In the genomic region with DNA sequence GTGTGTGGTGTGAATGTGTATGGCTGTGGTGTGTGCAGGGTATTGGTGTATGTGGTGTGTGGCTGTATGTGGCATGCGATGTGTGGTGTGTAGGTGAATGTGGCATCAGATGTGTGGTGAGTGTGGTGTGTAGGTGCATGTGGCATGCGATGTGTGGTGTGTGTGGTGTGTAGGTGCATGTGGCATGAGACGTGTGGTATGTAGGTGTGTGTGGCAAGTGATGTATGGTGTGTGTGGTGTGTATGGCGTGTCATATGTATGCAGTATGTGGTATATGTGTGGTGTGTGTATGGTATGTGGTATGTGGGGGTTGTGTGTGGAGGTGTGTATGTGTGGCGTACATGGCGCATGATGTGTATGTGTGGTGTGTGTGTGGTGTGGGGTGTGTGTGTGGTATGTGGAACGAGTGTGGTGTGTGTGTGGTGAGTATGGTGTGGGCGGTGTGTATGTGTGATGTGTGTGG, we compare ENCODE assay signal across 1 cellular context.
TF ChIP-seq lines count a peak whose summit lies in the region.

No MANE protein-coding gene starts in this region.

TF ChIP-seq in HEK293, 187 proteins besides CTCF, POLR2A, EP300 and RAD21 (continued from another document and continues in another):
- TF ChIP-seq ZNF510 (tag by site-specific recombination; IDR thresholded peaks at IDR 0.05; ENCODE audit: insufficient replicate concordance) = no peak
- TF ChIP-seq ZSCAN30 (tag by site-specific recombination; IDR thresholded peaks at IDR 0.05) = no peak
- no peak for TF ChIP-seq ZNF837 (tag by site-specific recombination; IDR thresholded peaks at IDR 0.05)
- TF ChIP-seq, protein P1, sequence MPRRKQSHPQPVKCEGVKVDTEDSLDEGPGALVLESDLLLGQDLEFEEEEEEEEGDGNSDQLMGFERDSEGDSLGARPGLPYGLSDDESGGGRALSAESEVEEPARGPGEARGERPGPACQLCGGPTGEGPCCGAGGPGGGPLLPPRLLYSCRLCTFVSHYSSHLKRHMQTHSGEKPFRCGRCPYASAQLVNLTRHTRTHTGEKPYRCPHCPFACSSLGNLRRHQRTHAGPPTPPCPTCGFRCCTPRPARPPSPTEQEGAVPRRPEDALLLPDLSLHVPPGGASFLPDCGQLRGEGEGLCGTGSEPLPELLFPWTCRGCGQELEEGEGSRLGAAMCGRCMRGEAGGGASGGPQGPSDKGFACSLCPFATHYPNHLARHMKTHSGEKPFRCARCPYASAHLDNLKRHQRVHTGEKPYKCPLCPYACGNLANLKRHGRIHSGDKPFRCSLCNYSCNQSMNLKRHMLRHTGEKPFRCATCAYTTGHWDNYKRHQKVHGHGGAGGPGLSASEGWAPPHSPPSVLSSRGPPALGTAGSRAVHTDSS (tag by site-specific recombination; IDR thresholded peaks at IDR 0.05) = no peak
- TF ChIP-seq ZNF561 (tag by site-specific recombination; IDR thresholded peaks at IDR 0.05; ENCODE audit: borderline replicate concordance) = no peak
- TF ChIP-seq ZSCAN16 (tag by site-specific recombination; IDR thresholded peaks at IDR 0.05) = no peak
- TF ChIP-seq GLIS1 (tag by site-specific recombination; IDR thresholded peaks at IDR 0.05) = no peak
- no peak for TF ChIP-seq WT1 (tag by site-specific recombination; IDR thresholded peaks at IDR 0.05)
- TF ChIP-seq, protein P2, sequence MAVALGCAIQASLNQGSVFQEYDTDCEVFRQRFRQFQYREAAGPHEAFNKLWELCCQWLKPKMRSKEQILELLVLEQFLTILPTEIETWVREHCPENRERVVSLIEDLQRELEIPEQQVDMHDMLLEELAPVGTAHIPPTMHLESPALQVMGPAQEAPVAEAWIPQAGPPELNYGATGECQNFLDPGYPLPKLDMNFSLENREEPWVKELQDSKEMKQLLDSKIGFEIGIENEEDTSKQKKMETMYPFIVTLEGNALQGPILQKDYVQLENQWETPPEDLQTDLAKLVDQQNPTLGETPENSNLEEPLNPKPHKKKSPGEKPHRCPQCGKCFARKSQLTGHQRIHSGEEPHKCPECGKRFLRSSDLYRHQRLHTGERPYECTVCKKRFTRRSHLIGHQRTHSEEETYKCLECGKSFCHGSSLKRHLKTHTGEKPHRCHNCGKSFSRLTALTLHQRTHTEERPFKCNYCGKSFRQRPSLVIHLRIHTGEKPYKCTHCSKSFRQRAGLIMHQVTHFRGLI (tag by site-specific recombination; IDR thresholded peaks at IDR 0.05) = no peak
- TF ChIP-seq ZFP41 (tag by site-specific recombination; IDR thresholded peaks at IDR 0.05; ENCODE audit: borderline replicate concordance) = no peak
- TF ChIP-seq ZSCAN23 (tag by site-specific recombination; IDR thresholded peaks at IDR 0.05) = no peak
- TF ChIP-seq ZNF133 (tag by site-specific recombination; IDR thresholded peaks at IDR 0.05) = peak; percentile 26; the same call in 1 of the 2 replicates
- peak; percentile 32; the same call in 1 of the 2 replicates for TF ChIP-seq ZNF169 (tag by site-specific recombination; IDR thresholded peaks at IDR 0.05)
- TF ChIP-seq ZNF202 (tag by site-specific recombination; IDR thresholded peaks at IDR 0.05; ENCODE audit: borderline replicate concordance) = 0 out of 2 replicates have a peak, but pooled peaks have one; percentile 37
- TF ChIP-seq ZFP69B (tag by site-specific recombination; IDR thresholded peaks at IDR 0.05) = no peak
- TF ChIP-seq, protein P3, sequence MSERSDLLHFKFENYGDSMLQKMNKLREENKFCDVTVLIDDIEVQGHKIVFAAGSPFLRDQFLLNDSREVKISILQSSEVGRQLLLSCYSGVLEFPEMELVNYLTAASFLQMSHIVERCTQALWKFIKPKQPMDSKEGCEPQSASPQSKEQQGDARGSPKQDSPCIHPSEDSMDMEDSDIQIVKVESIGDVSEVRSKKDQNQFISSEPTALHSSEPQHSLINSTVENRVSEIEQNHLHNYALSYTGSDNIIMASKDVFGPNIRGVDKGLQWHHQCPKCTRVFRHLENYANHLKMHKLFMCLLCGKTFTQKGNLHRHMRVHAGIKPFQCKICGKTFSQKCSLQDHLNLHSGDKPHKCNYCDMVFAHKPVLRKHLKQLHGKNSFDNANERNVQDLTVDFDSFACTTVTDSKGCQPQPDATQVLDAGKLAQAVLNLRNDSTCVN (tag by site-specific recombination; optimal IDR thresholded peaks at IDR 0.05) = peak; percentile 18
- TF ChIP-seq ZNF785 (tag by site-specific recombination; IDR thresholded peaks at IDR 0.05) = peak; percentile 93
- peak; percentile 51; the same call in 1 of the 2 replicates for TF ChIP-seq ZNF157 (tag by site-specific recombination; IDR thresholded peaks at IDR 0.05)
- no peak; the same call in 1 of the 2 replicates for TF ChIP-seq ZNF16 (tag by site-specific recombination; IDR thresholded peaks at IDR 0.05; ENCODE audit: low read depth)
- TF ChIP-seq, protein P4, sequence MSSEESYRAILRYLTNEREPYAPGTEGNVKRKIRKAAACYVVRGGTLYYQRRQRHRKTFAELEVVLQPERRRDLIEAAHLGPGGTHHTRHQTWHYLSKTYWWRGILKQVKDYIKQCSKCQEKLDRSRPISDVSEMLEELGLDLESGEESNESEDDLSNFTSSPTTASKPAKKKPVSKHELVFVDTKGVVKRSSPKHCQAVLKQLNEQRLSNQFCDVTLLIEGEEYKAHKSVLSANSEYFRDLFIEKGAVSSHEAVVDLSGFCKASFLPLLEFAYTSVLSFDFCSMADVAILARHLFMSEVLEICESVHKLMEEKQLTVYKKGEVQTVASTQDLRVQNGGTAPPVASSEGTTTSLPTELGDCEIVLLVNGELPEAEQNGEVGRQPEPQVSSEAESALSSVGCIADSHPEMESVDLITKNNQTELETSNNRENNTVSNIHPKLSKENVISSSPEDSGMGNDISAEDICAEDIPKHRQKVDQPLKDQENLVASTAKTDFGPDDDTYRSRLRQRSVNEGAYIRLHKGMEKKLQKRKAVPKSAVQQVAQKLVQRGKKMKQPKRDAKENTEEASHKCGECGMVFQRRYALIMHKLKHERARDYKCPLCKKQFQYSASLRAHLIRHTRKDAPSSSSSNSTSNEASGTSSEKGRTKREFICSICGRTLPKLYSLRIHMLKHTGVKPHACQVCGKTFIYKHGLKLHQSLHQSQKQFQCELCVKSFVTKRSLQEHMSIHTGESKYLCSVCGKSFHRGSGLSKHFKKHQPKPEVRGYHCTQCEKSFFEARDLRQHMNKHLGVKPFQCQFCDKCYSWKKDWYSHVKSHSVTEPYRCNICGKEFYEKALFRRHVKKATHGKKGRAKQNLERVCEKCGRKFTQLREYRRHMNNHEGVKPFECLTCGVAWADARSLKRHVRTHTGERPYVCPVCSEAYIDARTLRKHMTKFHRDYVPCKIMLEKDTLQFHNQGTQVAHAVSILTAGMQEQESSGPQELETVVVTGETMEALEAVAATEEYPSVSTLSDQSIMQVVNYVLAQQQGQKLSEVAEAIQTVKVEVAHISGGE (tag by site-specific recombination; conservative IDR thresholded peaks at IDR 0.05; ENCODE audit: low read depth) = no peak
- TF ChIP-seq ZNF670 (tag by site-specific recombination; IDR thresholded peaks at IDR 0.05; ENCODE audit: low read depth) = 0 out of 2 replicates have a peak, but pooled peaks have one; percentile 89
- 0 out of 2 replicates have a peak, but pooled peaks have one; percentile 10 for TF ChIP-seq ZIC2 (tag by site-specific recombination; IDR thresholded peaks at IDR 0.05)
- TF ChIP-seq ZNF350 (tag by site-specific recombination; IDR thresholded peaks at IDR 0.05) = no peak
- TF ChIP-seq ZNF221 (tag by site-specific recombination; IDR thresholded peaks at IDR 0.05; ENCODE audit: borderline replicate concordance) = no peak
- TF ChIP-seq, protein P5, sequence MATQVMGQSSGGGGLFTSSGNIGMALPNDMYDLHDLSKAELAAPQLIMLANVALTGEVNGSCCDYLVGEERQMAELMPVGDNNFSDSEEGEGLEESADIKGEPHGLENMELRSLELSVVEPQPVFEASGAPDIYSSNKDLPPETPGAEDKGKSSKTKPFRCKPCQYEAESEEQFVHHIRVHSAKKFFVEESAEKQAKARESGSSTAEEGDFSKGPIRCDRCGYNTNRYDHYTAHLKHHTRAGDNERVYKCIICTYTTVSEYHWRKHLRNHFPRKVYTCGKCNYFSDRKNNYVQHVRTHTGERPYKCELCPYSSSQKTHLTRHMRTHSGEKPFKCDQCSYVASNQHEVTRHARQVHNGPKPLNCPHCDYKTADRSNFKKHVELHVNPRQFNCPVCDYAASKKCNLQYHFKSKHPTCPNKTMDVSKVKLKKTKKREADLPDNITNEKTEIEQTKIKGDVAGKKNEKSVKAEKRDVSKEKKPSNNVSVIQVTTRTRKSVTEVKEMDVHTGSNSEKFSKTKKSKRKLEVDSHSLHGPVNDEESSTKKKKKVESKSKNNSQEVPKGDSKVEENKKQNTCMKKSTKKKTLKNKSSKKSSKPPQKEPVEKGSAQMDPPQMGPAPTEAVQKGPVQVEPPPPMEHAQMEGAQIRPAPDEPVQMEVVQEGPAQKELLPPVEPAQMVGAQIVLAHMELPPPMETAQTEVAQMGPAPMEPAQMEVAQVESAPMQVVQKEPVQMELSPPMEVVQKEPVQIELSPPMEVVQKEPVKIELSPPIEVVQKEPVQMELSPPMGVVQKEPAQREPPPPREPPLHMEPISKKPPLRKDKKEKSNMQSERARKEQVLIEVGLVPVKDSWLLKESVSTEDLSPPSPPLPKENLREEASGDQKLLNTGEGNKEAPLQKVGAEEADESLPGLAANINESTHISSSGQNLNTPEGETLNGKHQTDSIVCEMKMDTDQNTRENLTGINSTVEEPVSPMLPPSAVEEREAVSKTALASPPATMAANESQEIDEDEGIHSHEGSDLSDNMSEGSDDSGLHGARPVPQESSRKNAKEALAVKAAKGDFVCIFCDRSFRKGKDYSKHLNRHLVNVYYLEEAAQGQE (tag by site-specific recombination; IDR thresholded peaks at IDR 0.05) = no peak
- TF ChIP-seq ZFP37 (tag by site-specific recombination; IDR thresholded peaks at IDR 0.05) = no peak
- no peak for TF ChIP-seq GLI2 (tag by site-specific recombination; IDR thresholded peaks at IDR 0.05; ENCODE audit: borderline replicate concordance, low read depth)
- TF ChIP-seq, protein P6, sequence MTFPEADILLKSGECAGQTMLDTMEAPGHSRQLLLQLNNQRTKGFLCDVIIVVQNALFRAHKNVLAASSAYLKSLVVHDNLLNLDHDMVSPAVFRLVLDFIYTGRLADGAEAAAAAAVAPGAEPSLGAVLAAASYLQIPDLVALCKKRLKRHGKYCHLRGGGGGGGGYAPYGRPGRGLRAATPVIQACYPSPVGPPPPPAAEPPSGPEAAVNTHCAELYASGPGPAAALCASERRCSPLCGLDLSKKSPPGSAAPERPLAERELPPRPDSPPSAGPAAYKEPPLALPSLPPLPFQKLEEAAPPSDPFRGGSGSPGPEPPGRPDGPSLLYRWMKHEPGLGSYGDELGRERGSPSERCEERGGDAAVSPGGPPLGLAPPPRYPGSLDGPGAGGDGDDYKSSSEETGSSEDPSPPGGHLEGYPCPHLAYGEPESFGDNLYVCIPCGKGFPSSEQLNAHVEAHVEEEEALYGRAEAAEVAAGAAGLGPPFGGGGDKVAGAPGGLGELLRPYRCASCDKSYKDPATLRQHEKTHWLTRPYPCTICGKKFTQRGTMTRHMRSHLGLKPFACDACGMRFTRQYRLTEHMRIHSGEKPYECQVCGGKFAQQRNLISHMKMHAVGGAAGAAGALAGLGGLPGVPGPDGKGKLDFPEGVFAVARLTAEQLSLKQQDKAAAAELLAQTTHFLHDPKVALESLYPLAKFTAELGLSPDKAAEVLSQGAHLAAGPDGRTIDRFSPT (tag by site-specific recombination; IDR thresholded peaks at IDR 0.05) = peak; percentile 67; the same call in 1 of the 2 replicates
- TF ChIP-seq ZNF658 (tag by site-specific recombination; IDR thresholded peaks at IDR 0.05) = no peak; the same call in none of the 2 replicates
- TF ChIP-seq, protein P7, sequence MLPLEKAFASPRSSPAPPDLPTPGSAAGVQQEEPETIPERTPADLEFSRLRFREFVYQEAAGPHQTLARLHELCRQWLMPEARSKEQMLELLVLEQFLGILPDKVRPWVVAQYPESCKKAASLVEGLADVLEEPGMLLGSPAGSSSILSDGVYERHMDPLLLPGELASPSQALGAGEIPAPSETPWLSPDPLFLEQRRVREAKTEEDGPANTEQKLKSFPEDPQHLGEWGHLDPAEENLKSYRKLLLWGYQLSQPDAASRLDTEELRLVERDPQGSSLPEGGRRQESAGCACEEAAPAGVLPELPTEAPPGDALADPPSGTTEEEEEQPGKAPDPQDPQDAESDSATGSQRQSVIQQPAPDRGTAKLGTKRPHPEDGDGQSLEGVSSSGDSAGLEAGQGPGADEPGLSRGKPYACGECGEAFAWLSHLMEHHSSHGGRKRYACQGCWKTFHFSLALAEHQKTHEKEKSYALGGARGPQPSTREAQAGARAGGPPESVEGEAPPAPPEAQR (tag by site-specific recombination; IDR thresholded peaks at IDR 0.05) = peak; percentile 47; the same call in 1 of the 2 replicates
- TF ChIP-seq PRDM1 (tag by site-specific recombination; IDR thresholded peaks at IDR 0.05) = no peak
- TF ChIP-seq, protein P8, sequence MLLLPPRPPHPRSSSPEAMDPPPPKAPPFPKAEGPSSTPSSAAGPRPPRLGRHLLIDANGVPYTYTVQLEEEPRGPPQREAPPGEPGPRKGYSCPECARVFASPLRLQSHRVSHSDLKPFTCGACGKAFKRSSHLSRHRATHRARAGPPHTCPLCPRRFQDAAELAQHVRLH (tag by site-specific recombination; IDR thresholded peaks at IDR 0.05) = no peak
- no peak for TF ChIP-seq IKZF3 (tag by site-specific recombination; IDR thresholded peaks at IDR 0.05)
- TF ChIP-seq ZNF600 (tag by site-specific recombination; IDR thresholded peaks at IDR 0.05) = no peak
- TF ChIP-seq, protein P9, sequence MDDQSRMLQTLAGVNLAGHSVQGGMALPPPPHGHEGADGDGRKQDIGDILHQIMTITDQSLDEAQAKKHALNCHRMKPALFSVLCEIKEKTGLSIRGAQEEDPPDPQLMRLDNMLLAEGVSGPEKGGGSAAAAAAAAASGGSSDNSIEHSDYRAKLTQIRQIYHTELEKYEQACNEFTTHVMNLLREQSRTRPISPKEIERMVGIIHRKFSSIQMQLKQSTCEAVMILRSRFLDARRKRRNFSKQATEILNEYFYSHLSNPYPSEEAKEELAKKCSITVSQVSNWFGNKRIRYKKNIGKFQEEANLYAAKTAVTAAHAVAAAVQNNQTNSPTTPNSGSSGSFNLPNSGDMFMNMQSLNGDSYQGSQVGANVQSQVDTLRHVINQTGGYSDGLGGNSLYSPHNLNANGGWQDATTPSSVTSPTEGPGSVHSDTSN (CRISPR knock-in tag; IDR thresholded peaks at IDR 0.05) = no peak
- TF ChIP-seq, protein P10, sequence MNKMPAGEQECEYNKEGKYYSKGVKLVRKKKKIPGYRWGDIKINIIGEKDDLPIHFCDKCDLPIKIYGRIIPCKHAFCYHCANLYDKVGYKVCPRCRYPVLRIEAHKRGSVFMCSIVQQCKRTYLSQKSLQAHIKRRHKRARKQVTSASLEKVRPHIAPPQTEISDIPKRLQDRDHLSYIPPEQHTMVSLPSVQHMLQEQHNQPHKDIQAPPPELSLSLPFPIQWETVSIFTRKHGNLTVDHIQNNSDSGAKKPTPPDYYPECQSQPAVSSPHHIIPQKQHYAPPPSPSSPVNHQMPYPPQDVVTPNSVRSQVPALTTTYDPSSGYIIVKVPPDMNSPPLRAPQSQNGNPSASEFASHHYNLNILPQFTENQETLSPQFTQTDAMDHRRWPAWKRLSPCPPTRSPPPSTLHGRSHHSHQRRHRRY (tag by site-specific recombination; IDR thresholded peaks at IDR 0.05) = 0 out of 2 replicates have a peak, but pooled peaks have one; percentile 53
- no peak for TF ChIP-seq ZNF121 (tag by site-specific recombination; IDR thresholded peaks at IDR 0.05)
- no peak for TF ChIP-seq ZNF830 (tag by site-specific recombination; IDR thresholded peaks at IDR 0.05; ENCODE audit: low read depth)
- TF ChIP-seq ZNF214 (tag by site-specific recombination; IDR thresholded peaks at IDR 0.05; ENCODE audit: borderline replicate concordance) = no peak
- no peak for TF ChIP-seq ZNF24 (tag by site-specific recombination; IDR thresholded peaks at IDR 0.05)
- TF ChIP-seq ZNF558 (tag by site-specific recombination; IDR thresholded peaks at IDR 0.05) = no peak
- no peak for TF ChIP-seq FEZF1 (tag by site-specific recombination; IDR thresholded peaks at IDR 0.05)
- TF ChIP-seq ZNF138 (tag by site-specific recombination; IDR thresholded peaks at IDR 0.05; ENCODE audit: borderline replicate concordance) = no peak
